Comparison of ENCODE assay signal across 8 cellular contexts in the genomic region with DNA sequence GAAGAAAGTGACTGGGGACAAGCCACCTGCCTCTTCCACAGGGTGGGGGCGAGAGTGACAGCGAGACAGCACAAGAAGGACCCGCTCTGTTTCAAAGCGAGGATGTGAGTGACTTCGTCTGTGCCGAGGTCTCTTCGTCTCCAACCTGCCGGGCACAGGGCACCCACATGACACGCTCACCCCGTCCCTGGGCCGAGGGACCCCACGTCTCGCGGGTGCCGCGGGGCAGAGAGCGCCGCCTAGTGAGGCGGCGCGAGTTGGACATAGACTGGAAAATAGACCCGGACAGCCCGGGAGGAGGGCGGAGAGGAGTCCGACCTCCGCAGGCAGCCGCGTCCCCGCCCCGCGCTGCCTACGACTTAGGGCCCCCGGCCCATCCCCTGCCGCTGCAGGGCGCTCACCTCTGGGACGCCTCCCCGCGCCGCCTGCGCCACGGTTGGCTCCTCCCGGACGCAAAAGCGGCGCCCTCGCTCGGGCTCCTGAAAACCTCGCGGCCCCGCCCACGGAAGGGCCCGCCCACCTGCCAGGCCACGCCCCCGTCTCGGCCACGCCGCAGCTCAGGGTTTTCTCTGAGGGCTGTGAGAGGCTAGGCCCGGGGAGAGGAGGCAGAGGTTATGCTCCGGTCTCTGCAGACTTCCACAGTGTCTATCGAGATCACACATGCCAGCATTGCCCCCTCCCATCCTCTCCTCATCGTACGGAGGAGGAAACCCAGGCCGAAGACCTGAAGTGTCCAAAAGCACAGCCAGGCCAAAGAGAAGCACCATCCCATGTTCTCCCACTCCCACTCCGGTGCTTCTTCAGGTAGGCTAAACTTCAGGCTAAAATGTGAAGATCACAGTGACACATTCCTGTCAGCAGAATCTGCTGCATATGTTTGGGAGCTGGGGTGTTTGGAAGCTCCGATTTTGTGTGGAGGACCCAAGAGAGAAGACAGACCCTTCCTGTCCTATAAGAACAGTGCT.
DNase-seq lines count a peak whose midpoint lies in the region; ATAC-seq and TF ChIP-seq lines count a peak whose summit lies in the region.

Gene TLR5 (minus strand): TSS at position 454 of the 965 bp plus-strand sequence. CDS start 30,217 bp downstream, outside the sequence.

- H3K4me3 ChIP-seq in RWPE2 (ENCODE audit: severe bottlenecking) = peak within 1 kb of the TSS; percentile 48
- H3K4me3 ChIP-seq in neuron (ENCODE audit: low read length) = peak within 1 kb of the TSS; percentile 47
- H3K4me3 ChIP-seq in subcutaneous abdominal adipose tissue (ENCODE audit: low read depth in 1 of 5, low read length in 5 of 5) = peak within 1 kb of the TSS; percentile 65 to 79 (median 73)

- TF ChIP-seq CTCF in RWPE2 (IDR thresholded peaks at IDR 0.05; ENCODE audit: poor library complexity, severe bottlenecking) = peak; percentile 47

- ATAC-seq in GM21737 (IDR thresholded peaks at IDR 0.05; ENCODE audit: unreplicated experiment) (peak; percentile 97), RWPE2 (ENCODE audit: low read depth) (peak; percentile 82)

- H3K4me1 ChIP-seq in RWPE2 (ENCODE audit: insufficient read depth, poor library complexity, severe bottlenecking) (no peaks in the 10 kb centered on the region), neuron (ENCODE audit: insufficient read depth, low read length) (no peaks in the 10 kb centered on the region), subcutaneous abdominal adipose tissue (ENCODE audit: control insufficient read depth in 5 of 5, insufficient read depth in 5 of 5, low read length in 5 of 5) (peaks cover 14 to 40% (median 35%) of the 10 kb centered on the region in 5 donors)

- H3K27me3 ChIP-seq in RWPE2 (ENCODE audit: insufficient read depth, poor library complexity, severe bottlenecking) = no peaks in the 10 kb centered on the region
- H3K27me3 ChIP-seq in neuron (ENCODE audit: insufficient read depth, low read length) = no peaks in the 10 kb centered on the region
- H3K27me3 ChIP-seq in subcutaneous abdominal adipose tissue (ENCODE audit: control insufficient read depth in 5 of 5, insufficient read depth in 4 of 5, low read length in 5 of 5) = peaks cover 0 to 2% (median 0%) of the 10 kb centered on the region in 5 donors

- H2AFZ ChIP-seq in neuron (ENCODE audit: low read depth, low read length) = peak within 1 kb of the TSS; percentile 11

- peak within 1 kb of the TSS; percentile 2 to 82 (median 43) for H3K9ac ChIP-seq in subcutaneous abdominal adipose tissue (ENCODE audit: low read length in 5 of 5)

- H3K27ac ChIP-seq in KOPT-K1 (ENCODE audit: low read depth, low read length, poor library complexity, severe bottlenecking) (peak within 1 kb of the TSS; percentile 73), RWPE2 (ENCODE audit: poor library complexity, severe bottlenecking) (no peak within 1 kb of the TSS), subcutaneous abdominal adipose tissue (ENCODE audit: low read depth, low read length) (peak within 1 kb of the TSS; percentile 64)

- DNase-seq in DMS79 (lab: John Stamatoyannopoulos, UW) (peak; percentile 50), RWPE2 (ENCODE audit: low spot score) (no peak), foreskin melanocyte (peak; percentile 42)
- peak; percentile 82 for DNase-seq in activated T-helper 9 cell treated with anti-CD3 and anti-CD28 coated beads, Interleukin-2, amount 50 U/mL, for 16 hours (ENCODE audit: low read depth)

- H3K9me3 ChIP-seq in KOPT-K1 (ENCODE audit: insufficient read depth, low read length, poor library complexity, severe bottlenecking) = peaks cover 22% of the 10 kb centered on the region
- H3K9me3 ChIP-seq in RWPE2 (ENCODE audit: severe bottlenecking) = no peaks in the 10 kb centered on the region
- no peaks in the 10 kb centered on the region for H3K9me3 ChIP-seq in neuron (ENCODE audit: low read length)
- peaks cover 0 to 14% (median 5%) of the 10 kb centered on the region in 5 donors for H3K9me3 ChIP-seq in subcutaneous abdominal adipose tissue (ENCODE audit: control insufficient read depth in 5 of 5, low read length in 5 of 5)

- H3K36me3 ChIP-seq in KOPT-K1 (ENCODE audit: insufficient read depth, low read length) (no peaks in the 10 kb centered on the region), RWPE2 (ENCODE audit: low read depth) (no peaks in the 10 kb centered on the region), neuron (ENCODE audit: insufficient read depth, low read length) (no peaks in the 10 kb centered on the region), subcutaneous abdominal adipose tissue (ENCODE audit: control insufficient read depth in 5 of 5, insufficient read depth in 5 of 5, low read length in 5 of 5) (no peaks in the 10 kb centered on the region)
